In genomic region chr12:127292736-127293135, GRCh38 we compare ENCODE assay signal across 26 cellular contexts.
"Had no signal": no experiment of that assay in that cellular context is flagged by ENCODE, and none has a peak within 500 bp of the region (broad histone marks: within the 10 kb centered on the region; RNA-seq: fewer than 3 reads in every experiment).

No MANE protein-coding gene starts in this region.

- H3K9me3 Mint-ChIP-seq: activated B cell treated with CpG ODN at 0.5 μM for 24 hours; activated CD8-positive, alpha-beta T cell treated with anti-CD3 and anti-CD28 coated beads for 36 hours; activated naive CD4-positive, alpha-beta T cell treated with anti-CD3 and anti-CD28 coated beads, Interleukin-2, amount 10 ng/mL, durations not matched to agents 7 days and 5 days; activated naive CD4-positive, alpha-beta T cell treated with anti-CD3 and anti-CD28 coated beads, Interleukin-2, amount 50 U/mL, for 72 hours; activated naive CD8-positive, alpha-beta T cell treated with anti-CD3 and anti-CD28 coated beads, Interleukin-2, amount 10 ng/mL, durations not matched to agents 7 days and 5 days; activated T-cell treated with anti-CD3 and anti-CD28 coated beads, Interleukin-2, amount 50 U/mL, for 24 hours; activated T-cell treated with anti-CD3 and anti-CD28 coated beads, Interleukin-2, amount 50 U/mL, for 72 hours; central memory CD8-positive, alpha-beta T cell; dendritic cell treated with granulocyte-macrophage colony-stimulating factor and Interleukin-4, amounts not matched to agents 40 ng/mL and 50 ng/mL, for 4 days; effector memory CD8-positive, alpha-beta T cell; T-helper 1 cell treated with Interleukin-12 subunit alpha and Interleukin-12 subunit beta and Interleukin-4 antibody, amounts not matched to agents 30 μg/mL and 1 μg/mL, for 36 hours; T-helper 2 cell treated with Interferon-gamma antibody and Interleukin-4, amounts not matched to agents 5 μg/mL and 100 μg/mL, for 36 hours had no signal

- H3K27me3 ChIP-seq: brain microvascular endothelial cell, dorsolateral prefrontal cortex, esophagus squamous epithelium had no signal

- H3K27ac Mint-ChIP-seq: activated B cell treated with CpG ODN at 0.5 μM for 24 hours; activated CD8-positive, alpha-beta T cell treated with anti-CD3 and anti-CD28 coated beads for 36 hours; activated naive CD4-positive, alpha-beta T cell treated with anti-CD3 and anti-CD28 coated beads, Interleukin-2, amount 10 ng/mL, durations not matched to agents 7 days and 5 days; activated naive CD4-positive, alpha-beta T cell treated with anti-CD3 and anti-CD28 coated beads, Interleukin-2, amount 50 U/mL, for 72 hours; activated naive CD8-positive, alpha-beta T cell treated with anti-CD3 and anti-CD28 coated beads, Interleukin-2, amount 10 ng/mL, durations not matched to agents 7 days and 5 days; activated T-cell treated with anti-CD3 and anti-CD28 coated beads, Interleukin-2, amount 50 U/mL, for 24 hours; activated T-cell treated with anti-CD3 and anti-CD28 coated beads, Interleukin-2, amount 50 U/mL, for 72 hours; dendritic cell treated with granulocyte-macrophage colony-stimulating factor and Interleukin-4, amounts not matched to agents 40 ng/mL and 50 ng/mL, for 4 days; effector memory CD8-positive, alpha-beta T cell; T-cell; T-helper 1 cell treated with Interleukin-12 subunit alpha and Interleukin-12 subunit beta and Interleukin-4 antibody, amounts not matched to agents 30 μg/mL and 1 μg/mL, for 36 hours; T-helper 2 cell treated with Interferon-gamma antibody and Interleukin-4, amounts not matched to agents 5 μg/mL and 100 μg/mL, for 36 hours had no signal

- H3K36me3 ChIP-seq: brain microvascular endothelial cell, esophagus squamous epithelium, WERI-Rb-1 had no signal

- H3K27ac ChIP-seq: brain microvascular endothelial cell, coronary artery, dorsolateral prefrontal cortex, epithelial cell of prostate, esophagus squamous epithelium, WERI-Rb-1 had no signal

- H3K4me3 Mint-ChIP-seq: activated B cell treated with CpG ODN at 0.5 μM for 24 hours; activated CD8-positive, alpha-beta T cell treated with anti-CD3 and anti-CD28 coated beads for 36 hours; activated naive CD4-positive, alpha-beta T cell treated with anti-CD3 and anti-CD28 coated beads, Interleukin-2, amount 10 ng/mL, durations not matched to agents 7 days and 5 days; activated naive CD8-positive, alpha-beta T cell treated with anti-CD3 and anti-CD28 coated beads, Interleukin-2, amount 10 ng/mL, durations not matched to agents 7 days and 5 days; activated T-cell treated with anti-CD3 and anti-CD28 coated beads, Interleukin-2, amount 50 U/mL, for 24 hours; activated T-cell treated with anti-CD3 and anti-CD28 coated beads, Interleukin-2, amount 50 U/mL, for 72 hours; central memory CD8-positive, alpha-beta T cell; dendritic cell treated with granulocyte-macrophage colony-stimulating factor and Interleukin-4, amounts not matched to agents 40 ng/mL and 50 ng/mL, for 4 days; effector memory CD8-positive, alpha-beta T cell; T-cell; T-helper 1 cell treated with Interleukin-12 subunit alpha and Interleukin-12 subunit beta and Interleukin-4 antibody, amounts not matched to agents 30 μg/mL and 1 μg/mL, for 36 hours; T-helper 2 cell treated with Interferon-gamma antibody and Interleukin-4, amounts not matched to agents 5 μg/mL and 100 μg/mL, for 36 hours had no signal

- H3K36me3 Mint-ChIP-seq: activated naive CD4-positive, alpha-beta T cell treated with anti-CD3 and anti-CD28 coated beads, Interleukin-2, amount 10 ng/mL, durations not matched to agents 7 days and 5 days; activated naive CD4-positive, alpha-beta T cell treated with anti-CD3 and anti-CD28 coated beads, Interleukin-2, amount 50 U/mL, for 72 hours; activated naive CD8-positive, alpha-beta T cell treated with anti-CD3 and anti-CD28 coated beads, Interleukin-2, amount 10 ng/mL, durations not matched to agents 7 days and 5 days; T-cell had no signal

- H3K27me3 Mint-ChIP-seq: activated B cell treated with CpG ODN at 0.5 μM for 24 hours; activated CD8-positive, alpha-beta T cell treated with anti-CD3 and anti-CD28 coated beads for 36 hours; activated naive CD4-positive, alpha-beta T cell treated with anti-CD3 and anti-CD28 coated beads, Interleukin-2, amount 10 ng/mL, durations not matched to agents 7 days and 5 days; activated T-cell treated with anti-CD3 and anti-CD28 coated beads, Interleukin-2, amount 50 U/mL, for 24 hours; dendritic cell treated with granulocyte-macrophage colony-stimulating factor and Interleukin-4, amounts not matched to agents 40 ng/mL and 50 ng/mL, for 4 days had no signal

- H3K9me3 ChIP-seq: esophagus squamous epithelium had no signal

- H3K4me1 ChIP-seq: esophagus squamous epithelium had no signal

- DNase-seq: activated B cell treated with CpG ODN at 0.5 μM for 24 hours; activated CD4-positive, alpha-beta T cell treated with anti-CD3 and anti-CD28 coated beads, Interleukin-2, amount 50 U/mL, for 1 hour; activated CD8-positive, alpha-beta memory T cell treated with anti-CD3 and anti-CD28 coated beads, Interleukin-2, amount 50 U/mL, for 48 hours; activated CD8-positive, alpha-beta T cell treated with anti-CD3 and anti-CD28 coated beads for 36 hours; activated gamma-delta T cell; activated T-cell treated with anti-CD3 and anti-CD28 coated beads for 4 hours; effector CD4-positive, alpha-beta T cell; esophagus squamous epithelium; foreskin melanocyte; T1000 had no signal

- H3K4me3 ChIP-seq: coronary artery, dorsolateral prefrontal cortex, esophagus squamous epithelium had no signal

- H3K4me1 Mint-ChIP-seq: activated B cell treated with CpG ODN at 0.5 μM for 24 hours; activated naive CD4-positive, alpha-beta T cell treated with anti-CD3 and anti-CD28 coated beads, Interleukin-2, amount 10 ng/mL, durations not matched to agents 7 days and 5 days; activated naive CD8-positive, alpha-beta T cell treated with anti-CD3 and anti-CD28 coated beads, Interleukin-2, amount 10 ng/mL, durations not matched to agents 7 days and 5 days; central memory CD8-positive, alpha-beta T cell; T-cell had no signal
